In genomic region chr16:17298238-17298637, GRCh38 we compare ENCODE assay signal across 24 cellular contexts.
A peak's percentile ranks its signal among the peaks of the same experiment; 100 is the strongest.
DNase-seq lines count a peak whose midpoint lies in the region; ATAC-seq, FAIRE-seq and TF ChIP-seq lines count a peak whose summit lies in the region.
"Had no signal": no experiment of that assay in that cellular context is flagged by ENCODE, and none has a peak within 500 bp of the region (broad histone marks: within the 10 kb centered on the region; RNA-seq: fewer than 3 reads in every experiment).

No MANE protein-coding gene starts in this region.

- H3K4me3 Mint-ChIP-seq in activated B cell treated with CpG ODN at 0.5 μM for 24 hours: no peak overlapping the region
- H3K4me3 Mint-ChIP-seq in activated CD8-positive, alpha-beta T cell treated with anti-CD3 and anti-CD28 coated beads for 36 hours: no peak overlapping the region
- H3K4me3 Mint-ChIP-seq: CD4-positive, alpha-beta T cell; CD8-positive, alpha-beta T cell had no signal

- no peak overlapping the region for H3K23ac ChIP-seq in H1 (ENCODE audit: insufficient read length)
- no peak overlapping the region for H3K23ac ChIP-seq in neuronal stem cell (ENCODE audit: low read depth, low read length, poor library complexity)

- POLR2A ChIA-PET in activated B cell treated with CpG ODN at 0.5 μM for 24 hours (lab: Charles Lee) (no interaction called here), H1 (lab: Charles Lee; ENCODE audit: partially characterized antibody) (interaction anchor here (1.6 kb wide), 1 partner anchor 44 kb away, joined by 3 read pairs; no protein-coding TSS in a partner anchor), GM10248 (lab: Yijun Ruan, JAX) (no interaction called here)
- POLR2A ChIA-PET in activated CD8-positive, alpha-beta T cell treated with anti-CD3 and anti-CD28 coated beads for 36 hours (lab: Charles Lee): no interaction called here

- no peak for TF ChIP-seq RAD21 in H1 (IDR thresholded peaks at IDR 0.05 in 1 of 2, conservative IDR thresholded peaks at IDR 0.05 in 1 of 2; ENCODE audit: low read depth in 2 of 2, low read length in 2 of 2)

- H2BK20ac ChIP-seq in H1 (ENCODE audit: low read length): no peak overlapping the region

- H4K5ac ChIP-seq in H1 (ENCODE audit: insufficient read length, low read depth, low read length): no peak overlapping the region

- H2BK12ac ChIP-seq in H1 (ENCODE audit: low read depth, low read length) (0 out of 2 replicates have a peak overlapping the region, but pooled peaks have one; percentile 50), neuronal stem cell (ENCODE audit: low read length) (no peak overlapping the region)

- no peak for TF ChIP-seq EP300 in H1 (IDR thresholded peaks at IDR 0.05; ENCODE audit: borderline replicate concordance in 1 of 2, low read depth in 2 of 2, low read length in 2 of 2)

- WGBS in H1 (ENCODE audit: extremely low coverage in 1 of 2, insufficient coverage in 1 of 2, insufficient read length in 1 of 2, insufficient replicate concordance in 2 of 2, low coverage in 1 of 2, low lambda C conversion rate in 2 of 2, missing lambda C conversion rate in 1 of 2), 2 experiments: 92% methylated on average over 9 of the region's 9 CpGs; no CpG with 5 or more reads in 1 of the 2 experiments
- no CpG with 5 or more reads among the region's 9 CpGs for WGBS in neuronal stem cell (ENCODE audit: extremely low coverage in 2 of 2, insufficient read length in 2 of 2, insufficient replicate concordance in 1 of 2), 2 donors

- H3K79me2 ChIP-seq in H1 (ENCODE audit: control insufficient read depth in 1 of 2, insufficient read depth in 2 of 2, low read length in 2 of 2): peaks cover 4 to 10% of the 10 kb centered on the region in 2 experiments; a peak in 2 of 4 replicates

- H3K27me3 Mint-ChIP-seq in activated B cell treated with CpG ODN at 0.5 μM for 24 hours: no peaks in the 10 kb centered on the region
- H3K27me3 Mint-ChIP-seq in activated CD8-positive, alpha-beta T cell treated with anti-CD3 and anti-CD28 coated beads for 36 hours: no peaks in the 10 kb centered on the region
- H3K27me3 Mint-ChIP-seq: CD4-positive, alpha-beta T cell had no signal

- H2BK5ac ChIP-seq in H1 (ENCODE audit: low read depth, low read length) (no peak overlapping the region), neuronal stem cell (ENCODE audit: low read length) (no peak overlapping the region)

- CTCF ChIA-PET in activated B cell treated with CpG ODN at 0.5 μM for 24 hours (lab: Charles Lee): no interaction called here
- CTCF ChIA-PET in H1 (lab: Charles Lee; ENCODE audit: partially characterized antibody): interaction anchor here (5.2 kb wide), 1 partner anchor 19 kb away, joined by 23 read pairs; no protein-coding TSS in a partner anchor
- CTCF ChIA-PET in GM10248 (lab: Yijun Ruan, JAX): interaction anchor here (1.1 to 5.0 kb wide), 4 partner anchors 10 to 20 kb away, joined by 3 to 30 read pairs (median 6); no protein-coding TSS in a partner anchor
- CTCF ChIA-PET in activated CD8-positive, alpha-beta T cell treated with anti-CD3 and anti-CD28 coated beads for 36 hours (lab: Charles Lee): no interaction called here

- no peak overlapping the region for H3K9ac ChIP-seq in BLaER1 treated with 17β-estradiol and CSF1 and Interleukin-3, amounts not matched to agents 10 nM and 100 nM
- H3K9ac ChIP-seq in H1 (replicated peaks in 1 of 4; ENCODE audit: extremely low read depth in 1 of 4, low read depth in 3 of 4, low read length in 3 of 4) (no peak overlapping the region), neuronal stem cell (ENCODE audit: low read depth, low read length, poor library complexity) (peak overlapping the region; percentile 4)
- H3K9ac ChIP-seq: BLaER1 had no signal

- H4K91ac ChIP-seq in H1 (replicated peaks; ENCODE audit: insufficient read length, low read length): no peak overlapping the region
- no peak overlapping the region for H4K91ac ChIP-seq in neuronal stem cell (ENCODE audit: low read depth, low read length, poor library complexity)

- FAIRE-seq in H1 (lab: Jason Lieb, UNC): no peak
- FAIRE-seq: A204.1, D721Med, G401.6, GM12878, GM12892, GM18507 had no signal

- H3K4me1 ChIP-seq in BLaER1 treated with 17β-estradiol and CSF1 and Interleukin-3, amounts not matched to agents 10 nM and 100 nM: peaks cover 26 to 98% (median 89%) of the 10 kb centered on the region in 10 experiments
- peaks cover under 1 to 24% (median 13%) of the 10 kb centered on the region in 4 experiments; a peak in 6 of 7 replicates for H3K4me1 ChIP-seq in H1 (replicated peaks in 1 of 4; ENCODE audit: control insufficient read depth in 3 of 4, insufficient read depth in 4 of 4, low read length in 3 of 4)
- H3K4me1 ChIP-seq in neuronal stem cell (ENCODE audit: control insufficient read depth in 2 of 2, insufficient read depth in 1 of 2, low read depth in 1 of 2, low read length in 2 of 2): peaks cover 9 to 26% of the 10 kb centered on the region in 2 donors

- no peak overlapping the region for H3K4ac ChIP-seq in H1 (replicated peaks; ENCODE audit: insufficient read length, low read depth, low read length)
- no peak overlapping the region for H3K4ac ChIP-seq in neuronal stem cell (ENCODE audit: low read length)

- peaks cover 0 to 20% (median 4%) of the 10 kb centered on the region in 11 experiments; a peak in 10 of 22 replicates for H3K36me3 ChIP-seq in BLaER1 treated with 17β-estradiol and CSF1 and Interleukin-3, amounts not matched to agents 10 nM and 100 nM
- H3K36me3 ChIP-seq in H1 (ENCODE audit: control insufficient read depth in 2 of 4, insufficient read depth in 4 of 4, low read length in 3 of 4) (no peaks in the 10 kb centered on the region), neuronal stem cell (replicated peaks in 1 of 2; ENCODE audit: control insufficient read depth in 2 of 2, insufficient read depth in 2 of 2, low read length in 2 of 2) (no peaks in the 10 kb centered on the region)
- H3K36me3 ChIP-seq: BE2C had no signal

- H3K56ac ChIP-seq in H1 (replicated peaks; ENCODE audit: insufficient read length, low read depth, low read length): no peak overlapping the region

- H3K27ac Mint-ChIP-seq in activated B cell treated with CpG ODN at 0.5 μM for 24 hours: peak overlapping the region; percentile 12
- no peak overlapping the region for H3K27ac Mint-ChIP-seq in activated CD8-positive, alpha-beta T cell treated with anti-CD3 and anti-CD28 coated beads for 36 hours
- H3K27ac Mint-ChIP-seq: CD4-positive, alpha-beta T cell; CD8-positive, alpha-beta T cell had no signal

- H4K20me1 ChIP-seq in BLaER1 treated with 17β-estradiol and CSF1 and Interleukin-3, amounts not matched to agents 10 nM and 100 nM: peaks cover 0 to 19% (median 0%) of the 10 kb centered on the region in 11 experiments; a peak in 5 of 22 replicates
- H4K20me1 ChIP-seq in H1 (replicated peaks in 1 of 2; ENCODE audit: control insufficient read depth in 1 of 2, insufficient read depth in 2 of 2, low read length in 2 of 2): no peaks in the 10 kb centered on the region

- no peak for TF ChIP-seq CTCF in activated B cell treated with CpG ODN at 0.5 μM for 24 hours (IDR thresholded peaks at IDR 0.05)
- no peak for TF ChIP-seq CTCF in H1 (IDR thresholded peaks at IDR 0.05; ENCODE audit: control extremely low read depth in 1 of 3, insufficient read depth in 1 of 3, low read depth in 1 of 3, low read length in 3 of 3)
- no peak for TF ChIP-seq CTCF in GM10248 (IDR thresholded peaks at IDR 0.05; ENCODE audit: control extremely low read depth, extremely low read depth, low read depth, missing control alignments)
- TF ChIP-seq CTCF in activated CD8-positive, alpha-beta T cell treated with anti-CD3 and anti-CD28 coated beads for 36 hours (IDR thresholded peaks at IDR 0.05): no peak

- peaks cover 50% of the 10 kb centered on the region for H3K4me1 Mint-ChIP-seq in activated B cell treated with CpG ODN at 0.5 μM for 24 hours
- H3K4me1 Mint-ChIP-seq in activated CD8-positive, alpha-beta T cell treated with anti-CD3 and anti-CD28 coated beads for 36 hours (ENCODE audit: low read depth): peaks cover 22% of the 10 kb centered on the region

- H4K8ac ChIP-seq in H1 (ENCODE audit: extremely low read depth, insufficient read depth, low read length) (no peak overlapping the region), neuronal stem cell (ENCODE audit: low read depth, low read length) (no peak overlapping the region)

- no peaks in the 10 kb centered on the region for H3K9me3 ChIP-seq in BLaER1 treated with 17β-estradiol and CSF1 and Interleukin-3, amounts not matched to agents 10 nM and 100 nM (replicated peaks in 1 of 11)
- no peaks in the 10 kb centered on the region for H3K9me3 ChIP-seq in H1 (ENCODE audit: insufficient read depth in 2 of 2, low read depth in 1 of 2, low read length in 1 of 2)
- peaks cover 0 to 2% of the 10 kb centered on the region in 2 donors for H3K9me3 ChIP-seq in neuronal stem cell (replicated peaks in 1 of 2; ENCODE audit: control insufficient read depth in 2 of 2, insufficient read depth in 1 of 2, low read depth in 1 of 2, low read length in 2 of 2)
- H3K9me3 ChIP-seq: BE2C, BLaER1, Caco-2 had no signal

- H3K79me1 ChIP-seq in H1 (ENCODE audit: low read depth, low read length): 0 out of 2 replicates have a peak, but pooled peaks cover 4% of the 10 kb centered on the region
- no peaks in the 10 kb centered on the region for H3K79me1 ChIP-seq in neuronal stem cell (ENCODE audit: low read depth, low read length)

- intact Hi-C loops in activated B cell treated with CpG ODN at 0.5 μM for 24 hours (cut with micrococcal nuclease): no loop called here
- intact Hi-C loops in activated CD8-positive, alpha-beta T cell treated with anti-CD3 and anti-CD28 coated beads for 36 hours (cut with micrococcal nuclease): no loop called here

- no peak overlapping the region for H2AFZ ChIP-seq in H1 (ENCODE audit: low read length)
- no peak overlapping the region for H2AFZ ChIP-seq in neuronal stem cell (ENCODE audit: low read length)

- no peak for ATAC-seq in activated B cell treated with CpG ODN at 0.5 μM for 24 hours (ENCODE audit: low read depth)
- no peak for ATAC-seq in activated CD8-positive, alpha-beta T cell treated with anti-CD3 and anti-CD28 coated beads for 36 hours
- ATAC-seq: CD8-positive, alpha-beta T cell; GM12878 had no signal

- H2BK120ac ChIP-seq in H1 (replicated peaks; ENCODE audit: low read depth, low read length) (no peak overlapping the region), neuronal stem cell (ENCODE audit: low read depth, low read length) (no peak overlapping the region)

- no peak overlapping the region for H3K14ac ChIP-seq in H1 (ENCODE audit: insufficient read length)
- no peak overlapping the region for H3K14ac ChIP-seq in neuronal stem cell (ENCODE audit: low read length)

- H3K4me2 ChIP-seq in BLaER1 treated with 17β-estradiol and CSF1 and Interleukin-3, amounts not matched to agents 10 nM and 100 nM: 0 out of 22 replicates have a peak overlapping the region, but pooled peaks of 1 of the 11 experiments have one; percentile 15
- H3K4me2 ChIP-seq in H1 (ENCODE audit: insufficient read depth in 1 of 2, low read depth in 2 of 2, low read length in 2 of 2) (no peak overlapping the region), neuronal stem cell (ENCODE audit: insufficient read depth, low read length, poor library complexity, severe bottlenecking) (no peak overlapping the region)

- no peak overlapping the region for H3K4me3 ChIP-seq in BLaER1 treated with 17β-estradiol and CSF1 and Interleukin-3, amounts not matched to agents 10 nM and 100 nM
- H3K4me3 ChIP-seq in H1 (ENCODE audit: extremely low read depth in 1 of 4, insufficient read depth in 2 of 4, low read depth in 3 of 4, low read length in 4 of 4) (no peak overlapping the region), neuronal stem cell (ENCODE audit: low read length in 2 of 2) (no peak overlapping the region)
- H3K4me3 ChIP-seq: BLaER1, GM12878 had no signal

- no peaks in the 10 kb centered on the region for H3K36me3 Mint-ChIP-seq in activated B cell treated with CpG ODN at 0.5 μM for 24 hours (ENCODE audit: low read depth)
- no peaks in the 10 kb centered on the region for H3K36me3 Mint-ChIP-seq in activated CD8-positive, alpha-beta T cell treated with anti-CD3 and anti-CD28 coated beads for 36 hours (ENCODE audit: low read depth)
- H3K36me3 Mint-ChIP-seq: CD8-positive, alpha-beta T cell had no signal

- H3K23me2 ChIP-seq in H1 (ENCODE audit: low read depth, low read length): no peaks in the 10 kb centered on the region

- H3K9me3 Mint-ChIP-seq in activated B cell treated with CpG ODN at 0.5 μM for 24 hours: no peaks in the 10 kb centered on the region
- H3K9me3 Mint-ChIP-seq in activated CD8-positive, alpha-beta T cell treated with anti-CD3 and anti-CD28 coated beads for 36 hours: no peaks in the 10 kb centered on the region
- H3K9me3 Mint-ChIP-seq: CD4-positive, alpha-beta T cell; CD8-positive, alpha-beta T cell had no signal

- no peak overlapping the region for H2AK5ac ChIP-seq in H1 (ENCODE audit: low read depth, low read length)
- no peak overlapping the region for H2AK5ac ChIP-seq in neuronal stem cell (ENCODE audit: low read depth, low read length)

- no peak for DNase-seq in activated B cell treated with CpG ODN at 0.5 μM for 24 hours
- no peak for DNase-seq in H1 (ENCODE audit: low read depth in 1 of 2, low spot score in 2 of 2)
- no peak for DNase-seq in neuronal stem cell (ENCODE audit: low spot score)
- no peak for DNase-seq in GM10248 (ENCODE audit: extremely low spot score)
- no peak for DNase-seq in activated CD8-positive, alpha-beta T cell treated with anti-CD3 and anti-CD28 coated beads for 36 hours
- no peak for DNase-seq in RKO (ENCODE audit: low spot score)
- DNase-seq: 8988T; ACHN; BE2C; Caco-2; Calu3; CD4-positive, alpha-beta T cell; CD8-positive, alpha-beta T cell; DMS79 treated with DMSO at 0.1 percent for 48 hours; GF-D8 had no signal

- no peak for TF ChIP-seq POLR2A in H1 (IDR thresholded peaks at IDR 0.05; ENCODE audit: control extremely low read depth in 1 of 2, low read depth in 2 of 2, low read length in 2 of 2)

- H3K18ac ChIP-seq in H1 (ENCODE audit: extremely low read depth, low read length) (no peak overlapping the region), neuronal stem cell (ENCODE audit: low read length) (no peak overlapping the region)

- H3K27me3 ChIP-seq in BLaER1 treated with 17β-estradiol and CSF1 and Interleukin-3, amounts not matched to agents 10 nM and 100 nM: no peaks in the 10 kb centered on the region
- H3K27me3 ChIP-seq in H1 (replicated peaks in 1 of 4; ENCODE audit: control insufficient read depth in 3 of 4, extremely low read depth in 1 of 4, insufficient read depth in 3 of 4, low read length in 3 of 4): no peaks in the 10 kb centered on the region
- no peaks in the 10 kb centered on the region for H3K27me3 ChIP-seq in neuronal stem cell (ENCODE audit: control insufficient read depth in 3 of 3, insufficient read depth in 3 of 3, low read depth in 1 of 3, low read length in 3 of 3)
- H3K27me3 ChIP-seq: BE2C, BLaER1 had no signal

- H3K27ac ChIP-seq in BLaER1 treated with 17β-estradiol and CSF1 and Interleukin-3, amounts not matched to agents 10 nM and 100 nM: peak overlapping the region in 7 of 11 experiments; percentile 20 to 97 (median 32); a peak in 8 of 22 replicates
- H3K27ac ChIP-seq in H1 (ENCODE audit: low read depth, low read length) (no peak overlapping the region; the same call in 1 of the 2 replicates), neuronal stem cell (replicated peaks; ENCODE audit: low read length) (no peak overlapping the region)
- H3K27ac ChIP-seq: BLaER1, C4-2B had no signal

- H2BK15ac ChIP-seq in H1 (ENCODE audit: low read length): peak overlapping the region; percentile 72
- H2BK15ac ChIP-seq in neuronal stem cell (ENCODE audit: low read length): no peak overlapping the region

Comparison
In these comparisons a context has a peak if more than half of its experiments do, and no peak if none do; other contexts are left out.
1. H3K27ac ChIP-seq: peak in BLaER1 treated with 17β-estradiol and CSF1 and Interleukin-3, amounts not matched to agents 10 nM and 100 nM (7 of 11); none in H1 (single experiment) and neuronal stem cell (single experiment).
2. CTCF ChIA-PET loops: an anchor here in H1 (5.2 kb wide) and GM10248 (1.1 to 5.0 kb wide); none called in activated B cell treated with CpG ODN at 0.5 μM for 24 hours and activated CD8-positive, alpha-beta T cell treated with anti-CD3 and anti-CD28 coated beads for 36 hours.